Comparison of ENCODE assay signal across 1 cellular context in genomic region chr20:58585753-58586540, GRCh38.
A peak's percentile ranks its signal among the peaks of the same experiment; 100 is the strongest.
TF ChIP-seq lines count a peak whose summit lies in the region.

No MANE protein-coding gene starts in this region.

TF ChIP-seq in K562, 482 proteins besides CTCF, POLR2A, EP300 and RAD21 (continued from another document):
- TF ChIP-seq IRF9 (tag; IDR thresholded peaks at IDR 0.05), result no peak
- no peak for TF ChIP-seq ERF (CRISPR knock-in tag; IDR thresholded peaks at IDR 0.05)
- no peak for TF ChIP-seq TCF15 (CRISPR knock-in tag; IDR thresholded peaks at IDR 0.05)
- TF ChIP-seq ZNF239 (CRISPR knock-in tag; IDR thresholded peaks at IDR 0.05), result peak; percentile 99
- TF ChIP-seq GTF2B (IDR thresholded peaks at IDR 0.05; ENCODE audit: extremely low read depth, insufficient read length), result no peak
- no peak for TF ChIP-seq JUN (IDR thresholded peaks at IDR 0.05; ENCODE audit: borderline replicate concordance, low read depth, low read length)
- no peak for TF ChIP-seq JUN (CRISPR knock-in tag; IDR thresholded peaks at IDR 0.05; ENCODE audit: borderline replicate concordance)
- TF ChIP-seq THRB (CRISPR knock-in tag; conservative IDR thresholded peaks at IDR 0.05), result no peak
- no peak for TF ChIP-seq ELK1 (CRISPR knock-in tag; IDR thresholded peaks at IDR 0.05)
- peak; percentile 16 for TF ChIP-seq ATF7 (IDR thresholded peaks at IDR 0.05)
- TF ChIP-seq SMARCE1 (IDR thresholded peaks at IDR 0.05), result no peak
- TF ChIP-seq POLR2AphosphoS2 (IDR thresholded peaks at IDR 0.05; ENCODE audit: low read length), result no peak
- TF ChIP-seq FOXP4 (CRISPR knock-in tag; IDR thresholded peaks at IDR 0.05; ENCODE audit: borderline replicate concordance), result no peak
- TF ChIP-seq HOMEZ (CRISPR knock-in tag; IDR thresholded peaks at IDR 0.05), result no peak
- no peak for TF ChIP-seq ZNF134 (CRISPR knock-in tag; conservative IDR thresholded peaks at IDR 0.05)
- no peak for TF ChIP-seq SAFB2 (IDR thresholded peaks at IDR 0.05; ENCODE audit: borderline replicate concordance, low read depth, low read length, severe bottlenecking)
- TF ChIP-seq ZNF277 (CRISPR knock-in tag; IDR thresholded peaks at IDR 0.05; ENCODE audit: borderline replicate concordance), result no peak
- no peak for TF ChIP-seq CBX1 (IDR thresholded peaks at IDR 0.05; ENCODE audit: low read depth)
- no peak for TF ChIP-seq CHD7 (IDR thresholded peaks at IDR 0.05; ENCODE audit: low read depth, low read length)
- no peak for TF ChIP-seq SUPT5H (IDR thresholded peaks at IDR 0.05)
- no peak for TF ChIP-seq SREBF2 (CRISPR knock-in tag; IDR thresholded peaks at IDR 0.05)
- no peak for TF ChIP-seq STAT6 (CRISPR knock-in tag; IDR thresholded peaks at IDR 0.05)
- 0 out of 2 replicates have a peak, but pooled peaks have one; percentile 8 for TF ChIP-seq EGR1 (conservative IDR thresholded peaks at IDR 0.05)
- no peak for TF ChIP-seq ZKSCAN1 (IDR thresholded peaks at IDR 0.05; ENCODE audit: low read depth, low read length)
- TF ChIP-seq PTBP1 (IDR thresholded peaks at IDR 0.05; ENCODE audit: low read depth, low read length), result no peak
- no peak for TF ChIP-seq RBM34 (IDR thresholded peaks at IDR 0.05; ENCODE audit: borderline replicate concordance, insufficient read depth, low read length)
- TF ChIP-seq NBN (IDR thresholded peaks at IDR 0.05; ENCODE audit: low read depth), result no peak
- TF ChIP-seq DDX20 (tag; IDR thresholded peaks at IDR 0.05; ENCODE audit: low read depth), result no peak
- TF ChIP-seq ATF1 (CRISPR knock-in tag; IDR thresholded peaks at IDR 0.05), result no peak
- peak; percentile 37; the same call in 1 of the 2 replicates for TF ChIP-seq ATF1 (tag; IDR thresholded peaks at IDR 0.05)
- no peak for TF ChIP-seq ZNF778 (CRISPR knock-in tag; IDR thresholded peaks at IDR 0.05)
- no peak for TF ChIP-seq HNRNPH1 (optimal IDR thresholded peaks at IDR 0.05; ENCODE audit: low read depth, low read length)
- no peak for TF ChIP-seq SRSF7 (optimal IDR thresholded peaks at IDR 0.05; ENCODE audit: low read depth, low read length)
- peak; percentile 54 for TF ChIP-seq RBM25 (IDR thresholded peaks at IDR 0.05; ENCODE audit: low read depth, low read length, severe bottlenecking)
- TF ChIP-seq SIN3A (IDR thresholded peaks at IDR 0.05; ENCODE audit: borderline replicate concordance in 2 of 2, control insufficient read depth in 1 of 2, low read depth in 2 of 2, low read length in 2 of 2), result no peak
TF ChIP-seq in K562: peak in this region for 6.
